7 cellular contexts compared by ENCODE assay signal in genomic region chr12:129097451-129097850, GRCh38.
"Had no signal": no experiment of that assay in that cellular context is flagged by ENCODE, and none has a peak within 500 bp of the region (broad histone marks: within the 10 kb centered on the region; RNA-seq: fewer than 3 reads in every experiment).

No MANE protein-coding gene starts in this region.

- ATAC-seq: K562 had no signal

- H3K4me2 ChIP-seq: KMS-11 had no signal

- DNase-seq: IMR-90, KBM-7, KG1 had no signal

- H3K4me3 ChIP-seq: K562 had no signal

- FAIRE-seq: HTR-8/SVneo, K562 had no signal

- H3K27ac ChIP-seq: HL-60, KMS-11 had no signal

- H3K9ac ChIP-seq: KMS-11 had no signal
